8 cellular contexts compared by ENCODE assay signal in the genomic region with DNA sequence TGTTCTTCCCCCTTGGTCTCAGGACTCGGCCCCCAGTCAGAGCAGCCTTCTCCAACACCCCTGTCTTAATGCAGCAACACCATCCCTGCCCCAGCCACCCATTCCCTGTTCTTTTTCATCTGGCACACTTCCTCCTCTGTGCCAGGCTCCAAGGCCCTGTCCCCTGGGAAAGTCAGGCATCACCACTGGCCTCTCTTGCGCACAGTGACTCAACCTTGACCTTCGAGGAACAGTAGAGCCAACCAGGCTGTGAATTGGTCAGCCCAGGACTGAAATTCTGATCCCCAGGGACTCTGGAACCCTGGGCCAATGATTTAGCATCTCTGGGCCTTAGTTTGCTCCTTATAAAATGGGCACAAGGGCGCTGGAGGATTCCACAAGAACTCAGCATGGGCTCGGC. TPM values are rescaled to one million over a fixed set of nuclear protein-coding genes. Genes with fewer than 3 reads are reported as not detected.
DNase-seq lines count a peak whose midpoint lies in the region; ATAC-seq, FAIRE-seq and TF ChIP-seq lines count a peak whose summit lies in the region.

No MANE protein-coding gene starts in this region.

- no peak overlapping the region for H3T11ph ChIP-seq in H9 (ENCODE audit: low read length)

- no peak for ATAC-seq in A549
- ATAC-seq in naive thymus-derived CD4-positive, alpha-beta T cell = no peak

- H2AK5ac ChIP-seq in H9 (ENCODE audit: insufficient read length, low read length) = no peak overlapping the region

- peak overlapping the region in 2 of 3 experiments; percentile 21 to 75; a peak in 2 of 7 replicates for H3K27ac Mint-ChIP-seq in H9
- H3K27ac Mint-ChIP-seq in naive thymus-derived CD4-positive, alpha-beta T cell = peak overlapping the region; percentile 98 to 100 (median 100)

- no peak overlapping the region for H2BK120ac ChIP-seq in H9 (ENCODE audit: low read depth, low read length, poor library complexity, severe bottlenecking)

- H3K23ac ChIP-seq in H9 (ENCODE audit: insufficient read length, low read depth, low read length) = no peak overlapping the region

- H3K9me3 ChIP-seq in A549 (no peaks in the 10 kb centered on the region), H9 (ENCODE audit: control insufficient read depth, low read depth, low read length) (no peaks in the 10 kb centered on the region)
- no peaks in the 10 kb centered on the region for H3K9me3 ChIP-seq in naive thymus-derived CD4-positive, alpha-beta T cell (ENCODE audit: control insufficient read depth in 2 of 3, low read length in 3 of 3)

- no peak overlapping the region for H3K56ac ChIP-seq in H9 (ENCODE audit: insufficient read length, low read depth, low read length)

- no peaks in the 10 kb centered on the region for H3K36me3 Mint-ChIP-seq in H9 (ENCODE audit: insufficient read depth in 1 of 3, low read depth in 3 of 3)
- H3K36me3 Mint-ChIP-seq in naive thymus-derived CD4-positive, alpha-beta T cell = peaks cover 0 to 18% (median 0%) of the 10 kb centered on the region in 5 donors

- H3K4me3 Mint-ChIP-seq in H9 = no peak overlapping the region
- peak overlapping the region; percentile 23 to 92 (median 68) for H3K4me3 Mint-ChIP-seq in naive thymus-derived CD4-positive, alpha-beta T cell

- CTCF ChIA-PET in A549 (lab: Yijun Ruan, JAX) = interaction anchor here (0.9 to 39.2 kb wide), 3 partner anchors 14 to 25 kb away, joined by 3 to 1284 read pairs (median 108); partner anchors contain the start of gene RALGDS
- CTCF ChIA-PET in naive thymus-derived CD4-positive, alpha-beta T cell (lab: Charles Lee) = interaction anchor here (0.9 to 1.5 kb wide), 4 partner anchors 10 to 28 kb away, joined by 3 to 5 read pairs (median 4); no protein-coding TSS in a partner anchor

- no peak for TF ChIP-seq POLR2A in A549 (IDR thresholded peaks at IDR 0.05; ENCODE audit: low read length)

- H3K36me3 ChIP-seq in naive thymus-derived CD4-positive, alpha-beta T cell (ENCODE audit: control insufficient read depth in 2 of 3, insufficient read depth in 3 of 3, low read length in 3 of 3) = no peaks in the 10 kb centered on the region

- H3K79me1 ChIP-seq in H9 (ENCODE audit: insufficient read depth, low read depth, low read length, poor library complexity, severe bottlenecking) = no peaks in the 10 kb centered on the region

- H2BK5ac ChIP-seq in H9 (ENCODE audit: insufficient read length, low read length) = no peak overlapping the region

- FAIRE-seq in A549 (lab: Jason Lieb, UNC) = no peak
- FAIRE-seq in GM19239 (lab: Jason Lieb, UNC) = no peak

- H3K4me3 ChIP-seq in A549 = no peak overlapping the region
- H3K4me3 ChIP-seq in naive thymus-derived CD4-positive, alpha-beta T cell (ENCODE audit: low read length) = no peak overlapping the region

- TF ChIP-seq EP300 in A549 (IDR thresholded peaks at IDR 0.05) = no peak

- H3K4me1 ChIP-seq in A549 (peaks cover 58% of the 10 kb centered on the region), H9 (ENCODE audit: insufficient read depth, low read length) (no peaks in the 10 kb centered on the region)
- peaks cover 77 to 88% of the 10 kb centered on the region in 2 donors for H3K4me1 ChIP-seq in naive thymus-derived CD4-positive, alpha-beta T cell (ENCODE audit: control insufficient read depth in 2 of 2, insufficient read depth in 2 of 2, low read length in 2 of 2)

- H2BK15ac ChIP-seq in H9 (ENCODE audit: low read depth, low read length) = no peak overlapping the region

- POLR2A ChIA-PET in A549 (lab: Yijun Ruan, JAX) = no interaction called here
- POLR2A ChIA-PET in naive thymus-derived CD4-positive, alpha-beta T cell (lab: Charles Lee) = interaction anchor here (1.2 to 6.5 kb wide), 4 partner anchors 9 to 17 kb away, joined by 3 to 65 read pairs (median 26); no protein-coding TSS in a partner anchor

- no peak overlapping the region for H3K14ac ChIP-seq in H9 (ENCODE audit: insufficient read depth, low read length)

- no peak overlapping the region for H4K8ac ChIP-seq in H9 (replicated peaks; ENCODE audit: insufficient read length, low read depth, low read length)

- no peak overlapping the region for H3K18ac ChIP-seq in H9 (ENCODE audit: insufficient read length, low read depth, low read length)

- H3K9me3 Mint-ChIP-seq in H9 = no peaks in the 10 kb centered on the region
- peaks cover 0 to 4% (median 0%) of the 10 kb centered on the region in 11 donors for H3K9me3 Mint-ChIP-seq in naive thymus-derived CD4-positive, alpha-beta T cell

- no peak for DNase-seq in A549 (ENCODE audit: low read depth in 1 of 2, low spot score in 1 of 2)
- no peak for DNase-seq in H9
- no peak for DNase-seq in naive thymus-derived CD4-positive, alpha-beta T cell
- no peak for DNase-seq in NCI-H446 treated with DMSO at 0.1 percent for 48 hours (lab: John Stamatoyannopoulos, UW)
- no peak for DNase-seq in GM19239 (ENCODE audit: insufficient read length, low spot score)
- no peak for DNase-seq in kidney tubule cell (ENCODE audit: low spot score)
- DNase-seq in UCSD-AML1 (lab: John Stamatoyannopoulos, UW; ENCODE audit: unreplicated experiment) = no peak

- 71% methylated on average over 5 of the region's 5 CpGs for WGBS in A549 (ENCODE audit: missing lambda C conversion rate)
- no CpG with 5 or more reads among the region's 5 CpGs for WGBS in H9 (ENCODE audit: extremely low coverage, insufficient read length, low lambda C conversion rate)

- H3K79me2 ChIP-seq in H9 (ENCODE audit: insufficient read depth, low read length) = no peaks in the 10 kb centered on the region

- no peak overlapping the region for H2BK12ac ChIP-seq in H9 (ENCODE audit: insufficient read length, low read depth, low read length)

- TF ChIP-seq CTCF in A549 (IDR thresholded peaks at IDR 0.05) = no peak
- no peak for TF ChIP-seq CTCF in H9 (conservative IDR thresholded peaks at IDR 0.05)

- intact Hi-C loops in naive thymus-derived CD4-positive, alpha-beta T cell (cut with micrococcal nuclease) = loop anchor here in 1 of 2 donors (10.0 kb wide), 1 partner anchor 777 kb away; the partner anchor contains the start of gene SETX

- H3K4me1 Mint-ChIP-seq in H9 = peaks cover 7 to 15% of the 10 kb centered on the region in 2 experiments; a peak in 3 of 4 replicates
- peaks cover 38 to 77% (median 70%) of the 10 kb centered on the region in 7 donors for H3K4me1 Mint-ChIP-seq in naive thymus-derived CD4-positive, alpha-beta T cell

- no peak overlapping the region for H3K4ac ChIP-seq in H9 (ENCODE audit: low read depth, low read length)

- no peaks in the 10 kb centered on the region for H4K20me1 ChIP-seq in H9 (ENCODE audit: control insufficient read depth, insufficient read depth, insufficient read length)

- no peak for TF ChIP-seq RAD21 in A549 (conservative IDR thresholded peaks at IDR 0.05 in 1 of 2, IDR thresholded peaks at IDR 0.05 in 1 of 2)

- peak overlapping the region; percentile 27 for H3K4me2 ChIP-seq in A549
- no peak overlapping the region for H3K4me2 ChIP-seq in H9 (ENCODE audit: insufficient read depth, insufficient read length, low read length)

- H3K9ac ChIP-seq in H9 (ENCODE audit: extremely low read depth, insufficient read length, low read length) = no peak overlapping the region

- H3K27me3 ChIP-seq in H9 (ENCODE audit: insufficient read depth, low read length) = no peaks in the 10 kb centered on the region
- H3K27me3 ChIP-seq in naive thymus-derived CD4-positive, alpha-beta T cell (ENCODE audit: control insufficient read depth in 2 of 2, insufficient read depth in 2 of 2, low read length in 2 of 2) = no peaks in the 10 kb centered on the region

- H3K27me3 Mint-ChIP-seq in H9 (ENCODE audit: low read depth) = peaks cover 6% of the 10 kb centered on the region; the same call in 1 of the 2 replicates
- H3K27me3 Mint-ChIP-seq in naive thymus-derived CD4-positive, alpha-beta T cell = no peaks in the 10 kb centered on the region

- H3K23me2 ChIP-seq in H9 (ENCODE audit: insufficient read length, low read depth, low read length, poor library complexity, severe bottlenecking) = peaks cover 3% of the 10 kb centered on the region

- H3K27ac ChIP-seq in A549 (peak overlapping the region in 1 of 2 experiments; percentile 27; a peak in 1 of 6 replicates), H9 (ENCODE audit: insufficient read length, low read depth, low read length) (no peak overlapping the region), angular gyrus (ENCODE audit: low read depth, low read length) (peak overlapping the region; percentile 100)
- H3K27ac ChIP-seq in naive thymus-derived CD4-positive, alpha-beta T cell (ENCODE audit: low read depth, low read length) = peak overlapping the region; percentile 92

- no peak overlapping the region for H4K5ac ChIP-seq in H9 (ENCODE audit: insufficient read length, low read depth, low read length)

- H2BK20ac ChIP-seq in H9 (ENCODE audit: low read depth, low read length, poor library complexity, severe bottlenecking) = no peak overlapping the region

- no peak overlapping the region for H2AFZ ChIP-seq in H9 (ENCODE audit: low read length)

- no peak overlapping the region for H4K91ac ChIP-seq in H9 (ENCODE audit: insufficient read length, low read depth, low read length)

TF ChIP-seq in A549, 52 proteins besides CTCF, POLR2A, EP300 and RAD21 (continues in another document):
- no peak for TF ChIP-seq TP53 (CRISPR knock-in tag; IDR thresholded peaks at IDR 0.05)
- TF ChIP-seq MAZ (IDR thresholded peaks at IDR 0.05; ENCODE audit: borderline replicate concordance, low read depth, low read length) = no peak
- TF ChIP-seq HOXB13 (CRISPR knock-in tag; IDR thresholded peaks at IDR 0.05; ENCODE audit: low read depth) = no peak
- no peak for TF ChIP-seq HOXB5 (CRISPR knock-in tag; IDR thresholded peaks at IDR 0.05)
- no peak for TF ChIP-seq ZFP36 (IDR thresholded peaks at IDR 0.05; ENCODE audit: borderline replicate concordance, partially characterized antibody)
- TF ChIP-seq EHF (CRISPR knock-in tag; IDR thresholded peaks at IDR 0.05) = no peak
- no peak for TF ChIP-seq CEBPB (IDR thresholded peaks at IDR 0.05)

RNA-seq across cellular contexts. Expression of gene RALGDS, which starts 10.5 kb away (rescaled TPM):
- polyA plus RNA-seq in A549 (2011; rRNA removed) = 12.1 and 14.8 TPM in 2 replicates
- 20.1 and 25.2 TPM in 2 replicates for polyA plus RNA-seq in A549 (2012; cell fraction: cytosol; rRNA removed)
- 64.4 and 72.8 TPM in 2 replicates for polyA plus RNA-seq in A549 (2012; cell fraction: nucleus; rRNA removed)
- 8.6 to 10.2 TPM (median 8.9 TPM) in 3 replicates for polyA plus RNA-seq in A549 (2017; fragmentation: RNase III; extraction: RNeasy Plus Mini Kit Qiagen cat#74134 plus additional on column Dnase treatment)
- 6.9 and 8.3 TPM in 2 replicates for polyA minus RNA-seq in A549 (2011; rRNA and poly(A)+ RNA removed)
- total RNA-seq in H9 (2021) = 20.9 and 21.3 TPM in 2 replicates
- 100 to 1,000 TPM in 2 of 5 experiments, 10 to 100 TPM in 3; 73.9 to 123 (median 79.7) TPM for total RNA-seq in naive thymus-derived CD4-positive, alpha-beta T cell
- polyA plus RNA-seq in naive thymus-derived CD4-positive, alpha-beta T cell = 10 to 100 TPM; 17.8 to 35.7 TPM

RNA-seq across cellular contexts. Expression of gene GBGT1, which starts 32.2 kb away (rescaled TPM):
- polyA plus RNA-seq in A549 (2011; rRNA removed) (1.7 and 2.7 TPM in 2 replicates), A549 (2017; fragmentation: RNase III; extraction: RNeasy Plus Mini Kit Qiagen cat#74134 plus additional on column Dnase treatment) (1.5 to 2.6 TPM (median 2.4 TPM) in 3 replicates)
- polyA plus RNA-seq in A549 (2012; cell fraction: cytosol; rRNA removed) = 1.9 and 3.0 TPM in 2 replicates
- polyA plus RNA-seq in A549 (2012; cell fraction: nucleus; rRNA removed) = 5.4 and 6.3 TPM in 2 replicates
- 4.3 and 4.9 TPM in 2 replicates for polyA minus RNA-seq in A549 (2011; rRNA and poly(A)+ RNA removed)
- total RNA-seq in H9 (2021) = 9.3 TPM in 2 replicates
- 10 to 100 TPM in 2 of 5 experiments, 1 to 10 TPM in 3; 3.4 to 14.8 (median 5.5) TPM for total RNA-seq in naive thymus-derived CD4-positive, alpha-beta T cell
- under 1 TPM in 1 of 2 donors, not detected in 1; 0.14 TPM for polyA plus RNA-seq in naive thymus-derived CD4-positive, alpha-beta T cell

Comparison
In these comparisons a context has a peak if more than half of its experiments do, and no peak if none do; other contexts are left out.
1. H3K4me3 Mint-ChIP-seq: peak in naive thymus-derived CD4-positive, alpha-beta T cell (10 of 10); none in H9 (0 of 2).